11 cellular contexts compared by ENCODE assay signal in genomic region chr4:110163327-110164070, GRCh38. TPM values are rescaled to one million over a fixed set of nuclear protein-coding genes. Genes with fewer than 3 reads are reported as not detected.
DNase-seq lines count a peak whose midpoint lies in the region; ATAC-seq, FAIRE-seq and TF ChIP-seq lines count a peak whose summit lies in the region.
"Had no signal": no experiment of that assay in that cellular context is flagged by ENCODE, and none has a peak within 500 bp of the region (broad histone marks: within the 10 kb centered on the region; RNA-seq: fewer than 3 reads in every experiment).

No MANE protein-coding gene starts in this region.

- DNase-seq in AG08395 (ENCODE audit: low spot score) = peak; percentile 65
- peak; percentile 92 for DNase-seq in HS-27A (ENCODE audit: low read depth)
- peak in 5 of 7 donors; percentile 39 to 62 (median 45) for DNase-seq in adrenal gland
- no peak for DNase-seq in left colon
- DNase-seq in NCI-H2081 treated with DMSO at 0.1 percent for 48 hours (lab: John Stamatoyannopoulos, UW) = no peak
- DNase-seq in GM13976 (ENCODE audit: low spot score) = no peak
- DNase-seq in GM12891 (ENCODE audit: insufficient read length, low spot score) = no peak
- DNase-seq: DMS79 treated with DMSO at 0.1 percent for 48 hours; NCI-H1417 treated with DMSO at 0.1 percent for 48 hours; stimulated activated CD4-positive, alpha-beta T cell treated with anti-CD3 and anti-CD28 coated beads, Interleukin-2, amount 100 ng/mL, for 24 hours had no signal

- peak in 1 of 2 donors; percentile 10 for TF ChIP-seq POLR2A in adrenal gland (IDR thresholded peaks at IDR 0.05)
- no peak for TF ChIP-seq POLR2A in GM12891 (IDR thresholded peaks at IDR 0.05; ENCODE audit: low read depth, low read length)

- no peaks in the 10 kb centered on the region for H3K36me3 ChIP-seq in adrenal gland (replicated peaks in 1 of 2)

- in situ Hi-C loops in GM13976 (cut with MboI; ENCODE audit: low sequenced_read_pairs, unreplicated experiment) = no loop called here

- peak overlapping the region in 4 of 5 donors; percentile 51 to 78 (median 66) for H3K27ac ChIP-seq in adrenal gland

- TF ChIP-seq CTCF in adrenal gland (IDR thresholded peaks at IDR 0.05) (peak in 2 of 6 experiments; percentile 14 to 18), GM13976 (IDR thresholded peaks at IDR 0.05; ENCODE audit: borderline replicate concordance, control extremely low read depth, extremely low read depth, insufficient read depth, missing control alignments) (no peak)

- no peaks in the 10 kb centered on the region for H3K27me3 ChIP-seq in adrenal gland

- FAIRE-seq in GM12891 (lab: Jason Lieb, UNC) = no peak

- ATAC-seq in left colon (peak; percentile 23), GM18511 (IDR thresholded peaks at IDR 0.05; ENCODE audit: unreplicated experiment) (no peak)

- H3K9me3 ChIP-seq in adrenal gland (replicated peaks in 1 of 3) = no peaks in the 10 kb centered on the region

- WGBS in adrenal gland, 4 donors = 43 to 53% (median 45%) methylated on average over 4 of the region's 4 CpGs

- intact Hi-C loops in adrenal gland (cut with DNase I) = no loop called here
- intact Hi-C loops in left colon (cut with DNase I, micrococcal nuclease) = no loop called here

- peaks cover 19 to 32% of the 10 kb centered on the region in 2 donors for H3K4me1 ChIP-seq in adrenal gland (replicated peaks in 1 of 2)

- H3K4me3 ChIP-seq in adrenal gland = no peak overlapping the region

TF ChIP-seq in GM12891, 5 proteins besides CTCF, POLR2A, EP300 and RAD21:
- TF ChIP-seq SPI1 (IDR thresholded peaks at IDR 0.05; ENCODE audit: low read depth, low read length) (no peak), TAF1 (IDR thresholded peaks at IDR 0.05; ENCODE audit: low read depth, low read length) (no peak), POLR2AphosphoS5 (IDR thresholded peaks at IDR 0.05; ENCODE audit: low read depth, low read length) (no peak), POU2F2 (IDR thresholded peaks at IDR 0.05; ENCODE audit: low read depth, low read length) (no peak), PAX5 (IDR thresholded peaks at IDR 0.05; ENCODE audit: insufficient read depth, low read length, severe bottlenecking) (no peak)

RNA-seq across cellular contexts. Expression of gene ELOVL6, which starts 34.9 kb away (rescaled TPM):
- 10 to 100 TPM in 6 of 8 donors, 1 to 10 TPM in 2; 5.4 to 53.2 (median 16.4) TPM for total RNA-seq in adrenal gland
- 10 to 100 TPM in 1 of 3 donors, 1 to 10 TPM in 2; 2.8 to 68.2 (median 3.8) TPM for polyA plus RNA-seq in adrenal gland
- 10 to 100 TPM; 35.4 to 96.0 TPM for total RNA-seq in left colon
- polyA plus RNA-seq in GM12891 (2012; ENCODE audit: low read depth, missing spikeins) = 5.9 TPM

Comparison
In these comparisons a context has a peak if more than half of its experiments do, and no peak if none do; other contexts are left out.
1. DNase-seq: peak in AG08395 (single experiment), HS-27A (single experiment) and adrenal gland (5 of 7); none in left colon (0 of 2), NCI-H2081 treated with DMSO at 0.1 percent for 48 hours (single experiment), GM13976 (single experiment) and GM12891 (single experiment).